Comparison of ENCODE assay signal across 15 cellular contexts in the genomic region with DNA sequence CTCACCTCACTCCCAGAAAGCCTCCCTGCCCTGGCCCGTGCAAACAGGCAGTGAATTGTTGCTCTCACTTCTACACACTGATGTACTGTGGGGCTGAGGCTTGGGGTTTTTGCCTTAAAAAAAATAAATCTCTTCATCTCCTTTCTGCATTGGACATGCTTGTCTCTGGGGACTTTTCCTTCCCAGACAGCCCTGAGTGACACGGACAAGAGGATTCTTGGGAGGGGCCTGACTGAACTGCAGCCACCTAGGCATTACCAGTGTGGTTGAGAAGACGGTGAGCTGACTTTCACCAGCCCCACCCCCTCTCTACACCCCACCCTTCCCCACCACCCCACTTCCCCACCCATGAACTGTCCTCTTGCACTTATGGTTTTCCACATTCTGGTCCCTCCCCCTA. TPM values are rescaled to one million over a fixed set of nuclear protein-coding genes. Genes with fewer than 3 reads are reported as not detected.
A peak's percentile ranks its signal among the peaks of the same experiment; 100 is the strongest.
DNase-seq lines count a peak whose midpoint lies in the region; TF ChIP-seq lines count a peak whose summit lies in the region.
"Had no signal": no experiment of that assay in that cellular context is flagged by ENCODE, and none has a peak within 500 bp of the region (broad histone marks: within the 10 kb centered on the region; RNA-seq: fewer than 3 reads in every experiment).

No MANE protein-coding gene starts in this region.

- TF ChIP-seq CTCF in nephron progenitor cell (IDR thresholded peaks at IDR 0.05) (no peak), testis (IDR thresholded peaks at IDR 0.05) (no peak), left ventricle myocardium inferior (IDR thresholded peaks at IDR 0.05; ENCODE audit: borderline replicate concordance) (no peak), ascending aorta (IDR thresholded peaks at IDR 0.05) (no peak)

- H3K79me2 ChIP-seq in trophoblast cell (ENCODE audit: control insufficient read depth, insufficient read depth, low read length, poor library complexity) = peaks cover 2% of the 10 kb centered on the region

- H3K4me1 ChIP-seq in trophoblast cell (ENCODE audit: control insufficient read depth in 1 of 2, insufficient read depth in 2 of 2, low read length in 2 of 2) = peaks cover 2 to 9% of the 10 kb centered on the region in 2 experiments
- H3K4me1 ChIP-seq in testis = peaks cover 28% of the 10 kb centered on the region
- no peaks in the 10 kb centered on the region for H3K4me1 ChIP-seq in left ventricle myocardium inferior
- no peaks in the 10 kb centered on the region for H3K4me1 ChIP-seq in ascending aorta
- H3K4me1 ChIP-seq: HAP-1 had no signal

- peaks cover 10% of the 10 kb centered on the region for H3K79me1 ChIP-seq in trophoblast cell (ENCODE audit: low read length)

- H3K18ac ChIP-seq in trophoblast cell (ENCODE audit: low read length) = no peak overlapping the region

- peak overlapping the region; percentile 33 for H3K4me3 Mint-ChIP-seq in nephron progenitor cell
- H3K4me3 Mint-ChIP-seq: CD4-positive, alpha-beta memory T cell; HFFc6 had no signal

- intact Hi-C loops in testis (cut with DNase I; ENCODE audit: low total_unique reads) (no loop called here), left ventricle myocardium inferior (cut with micrococcal nuclease) (no loop called here), ascending aorta (cut with DNase I) (no loop called here)

- no peak overlapping the region for H2BK12ac ChIP-seq in trophoblast cell (ENCODE audit: low read length)

- H3K27ac ChIP-seq in trophoblast cell (ENCODE audit: low read depth, low read length) (no peak overlapping the region), testis (peak overlapping the region; percentile 45 to 81), left ventricle myocardium inferior (replicated peaks) (no peak overlapping the region), ascending aorta (no peak overlapping the region)

- H2AFZ ChIP-seq in trophoblast cell (ENCODE audit: insufficient read depth, low read length, poor library complexity) = no peak overlapping the region

- no peak overlapping the region for H3K9ac ChIP-seq in trophoblast cell (ENCODE audit: low read length)

- no peaks in the 10 kb centered on the region for H3K36me3 Mint-ChIP-seq in nephron progenitor cell (ENCODE audit: low read depth)

- no peak overlapping the region for H3K14ac ChIP-seq in trophoblast cell (ENCODE audit: low read length)

- H2BK120ac ChIP-seq in trophoblast cell (ENCODE audit: insufficient read depth, low read length, poor library complexity) = no peak overlapping the region

- H3K27me3 Mint-ChIP-seq in nephron progenitor cell (ENCODE audit: low read depth, poor library complexity) = peaks cover 2% of the 10 kb centered on the region
- H3K27me3 Mint-ChIP-seq: CD4-positive, alpha-beta memory T cell had no signal

- H3K23ac ChIP-seq in trophoblast cell (ENCODE audit: low read length) = no peak overlapping the region

- H3K27me3 ChIP-seq in trophoblast cell (ENCODE audit: insufficient read depth, low read length) (no peaks in the 10 kb centered on the region), testis (no peaks in the 10 kb centered on the region), left ventricle myocardium inferior (ENCODE audit: low read depth) (peaks cover 99% of the 10 kb centered on the region), ascending aorta (no peaks in the 10 kb centered on the region)

- H3K36me3 ChIP-seq in trophoblast cell (ENCODE audit: control insufficient read depth in 1 of 2, insufficient read depth in 2 of 2, low read length in 2 of 2) (no peaks in the 10 kb centered on the region), testis (ENCODE audit: low read depth, missing control alignments) (no peaks in the 10 kb centered on the region), left ventricle myocardium inferior (no peaks in the 10 kb centered on the region), ascending aorta (no peaks in the 10 kb centered on the region)
- H3K36me3 ChIP-seq: HAP-1 had no signal

- H3K4me3 ChIP-seq in trophoblast cell (ENCODE audit: low read depth, low read length) (no peak overlapping the region), testis (no peak overlapping the region), left ventricle myocardium inferior (no peak overlapping the region), ascending aorta (no peak overlapping the region)
- H3K4me3 ChIP-seq: HAP-1 had no signal

- peak overlapping the region; percentile 78 for H3K27ac Mint-ChIP-seq in nephron progenitor cell
- H3K27ac Mint-ChIP-seq: HFFc6 had no signal

- no CpG with 5 or more reads among the region's 3 CpGs for WGBS in trophoblast cell (ENCODE audit: extremely low coverage, insufficient coverage, insufficient read length)
- 50 to 51% methylated on average over 3 of the region's 3 CpGs for WGBS in testis, 2 donors

- H2AK5ac ChIP-seq in trophoblast cell (ENCODE audit: low read length) = no peak overlapping the region

- H3K4me2 ChIP-seq in trophoblast cell (ENCODE audit: low read length) = no peak overlapping the region

- peaks cover 9% of the 10 kb centered on the region for H3K9me3 Mint-ChIP-seq in nephron progenitor cell
- H3K9me3 Mint-ChIP-seq: HFFc6 had no signal

- no peak overlapping the region for H4K8ac ChIP-seq in trophoblast cell (ENCODE audit: low read depth, low read length)

- no peak overlapping the region for H4K12ac ChIP-seq in trophoblast cell (ENCODE audit: low read depth, low read length)

- no peak overlapping the region for H3K4ac ChIP-seq in trophoblast cell (ENCODE audit: low read depth, low read length)

- DNase-seq in nephron progenitor cell = no peak
- DNase-seq in trophoblast cell = no peak
- DNase-seq in testis = no peak
- no peak for DNase-seq in left ventricle myocardium inferior
- DNase-seq in ascending aorta (ENCODE audit: low spot score in 2 of 2) = no peak
- DNase-seq in NK-92 (lab: John Stamatoyannopoulos, UW; ENCODE audit: unreplicated experiment) = no peak
- DNase-seq: C1 segment of cervical spinal cord; Calu3; CD4-positive, alpha-beta memory T cell; COR-L47; DMS53; GF-D8; GOT3; HFFc6 had no signal

- no peak for TF ChIP-seq POLR2A in testis (IDR thresholded peaks at IDR 0.05)

- H3K9me3 ChIP-seq in trophoblast cell (ENCODE audit: insufficient read depth, low read depth, low read length) = peaks cover 4% of the 10 kb centered on the region
- H3K9me3 ChIP-seq in testis = no peaks in the 10 kb centered on the region
- H3K9me3 ChIP-seq in left ventricle myocardium inferior (replicated peaks) = no peaks in the 10 kb centered on the region
- no peaks in the 10 kb centered on the region for H3K9me3 ChIP-seq in ascending aorta
- H3K9me3 ChIP-seq: HAP-1 had no signal

- H3K4me1 Mint-ChIP-seq in nephron progenitor cell = peaks cover 15% of the 10 kb centered on the region

- no peak overlapping the region for H2BK5ac ChIP-seq in trophoblast cell (ENCODE audit: low read depth, low read length, poor library complexity)

- H4K91ac ChIP-seq in trophoblast cell (ENCODE audit: low read depth, low read length) = peak overlapping the region; percentile 0

RNA-seq across cellular contexts. Expression of gene PARP11, which starts 51.6 kb away (rescaled TPM):
- 5.7 and 7.8 TPM in 2 replicates for polyA plus RNA-seq in trophoblast cell (2013)
- 10 to 100 TPM; 20.5 to 20.6 TPM for total RNA-seq in testis
- 16.8 TPM for polyA plus RNA-seq in testis (ENCODE audit: insufficient read depth, low read depth, low replicate concordance)
- total RNA-seq in left ventricle myocardium inferior = 4.7 TPM
- total RNA-seq in ascending aorta = 4.2 TPM

Comparison
In these comparisons a context has a peak if more than half of its experiments do, and no peak if none do; other contexts are left out.
1. H3K27ac ChIP-seq: peak in testis (2 of 2); none in trophoblast cell (single experiment), left ventricle myocardium inferior (single experiment) and ascending aorta (0 of 2).